In the genomic region with DNA sequence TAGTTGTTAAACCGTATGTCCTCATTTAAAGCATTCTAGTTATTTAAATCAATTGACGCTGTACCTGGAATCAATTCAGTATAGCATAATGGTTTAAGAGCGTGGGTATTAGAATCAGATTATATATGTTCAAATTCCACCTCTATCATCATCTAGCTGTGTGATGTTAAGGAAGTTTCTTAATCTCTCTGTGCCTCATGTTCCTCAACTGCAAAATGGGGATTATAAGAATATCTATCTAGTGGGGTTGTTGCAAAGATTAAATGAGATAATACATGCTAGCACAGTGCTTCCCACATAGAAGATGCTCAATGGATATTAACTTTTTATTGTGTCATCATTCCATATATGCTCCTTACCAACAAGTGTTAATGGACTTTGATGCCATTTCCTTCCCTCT, we compare ENCODE assay signal across 8 cellular contexts.
"Had no signal": no experiment of that assay in that cellular context is flagged by ENCODE, and none has a peak within 500 bp of the region (broad histone marks: within the 10 kb centered on the region; RNA-seq: fewer than 3 reads in every experiment).

No MANE protein-coding gene starts in this region.

- H3K4me3 ChIP-seq: GM23248, HAP-1 had no signal

- H3K9me3 ChIP-seq: HAP-1 had no signal

- H3K27ac ChIP-seq: GM23248, KMS-11 had no signal

- H3K4me2 ChIP-seq: KMS-11 had no signal

- DNase-seq: GM23248, GOT3, H7, IMR-90, KBM-7 had no signal

- H3K4me1 ChIP-seq: HAP-1 had no signal

- FAIRE-seq: HTR-8/SVneo had no signal
